In the genomic region with DNA sequence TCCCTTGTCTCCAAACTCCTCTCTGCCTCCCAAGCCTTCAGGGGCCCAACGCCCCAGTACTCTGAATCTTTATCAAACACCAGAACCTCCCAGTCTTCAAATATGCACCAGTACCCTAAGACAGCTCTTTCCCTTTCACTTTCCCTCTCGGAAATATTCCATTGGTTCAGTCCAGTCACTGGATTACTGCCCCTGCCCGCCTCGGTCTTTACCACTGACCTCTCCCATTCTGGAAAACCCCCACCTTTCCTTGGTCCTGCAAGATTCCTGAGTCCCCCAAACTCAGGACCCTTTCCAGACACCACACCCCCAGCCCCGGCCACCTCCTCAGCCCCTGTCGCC, we compare ENCODE assay signal across 1 cellular context.
TF ChIP-seq lines count a peak whose summit lies in the region.

No MANE protein-coding gene starts in this region.

TF ChIP-seq in H1, 55 proteins besides CTCF, POLR2A, EP300 and RAD21 (continued from another document):
- TF ChIP-seq, protein P1, sequence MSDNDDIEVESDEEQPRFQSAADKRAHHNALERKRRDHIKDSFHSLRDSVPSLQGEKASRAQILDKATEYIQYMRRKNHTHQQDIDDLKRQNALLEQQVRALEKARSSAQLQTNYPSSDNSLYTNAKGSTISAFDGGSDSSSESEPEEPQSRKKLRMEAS (IDR thresholded peaks at IDR 0.05), result no peak
- no peak for TF ChIP-seq CREB1 (IDR thresholded peaks at IDR 0.05)
- TF ChIP-seq TCF12 (IDR thresholded peaks at IDR 0.05; ENCODE audit: low read depth, low read length), result no peak
- no peak for TF ChIP-seq NRF1 (IDR thresholded peaks at IDR 0.05; ENCODE audit: low read depth, low read length)
- no peak for TF ChIP-seq SP4 (IDR thresholded peaks at IDR 0.05; ENCODE audit: low read length)
- TF ChIP-seq SIRT6 (IDR thresholded peaks at IDR 0.05; ENCODE audit: low read length), result no peak
